In genomic region chr14:26217778-26218177, GRCh38 we compare ENCODE assay signal across 18 cellular contexts.
DNase-seq lines count a peak whose midpoint lies in the region; ATAC-seq and TF ChIP-seq lines count a peak whose summit lies in the region.
"Had no signal": no experiment of that assay in that cellular context is flagged by ENCODE, and none has a peak within 500 bp of the region (broad histone marks: within the 10 kb centered on the region; RNA-seq: fewer than 3 reads in every experiment).

No MANE protein-coding gene starts in this region.

- no peaks in the 10 kb centered on the region for H3K4me1 Mint-ChIP-seq in activated CD8-positive, alpha-beta T cell treated with anti-CD3 and anti-CD28 coated beads for 36 hours (ENCODE audit: low read depth)
- H3K4me1 Mint-ChIP-seq: B cell; CD4-positive, CD25-positive, alpha-beta regulatory T cell; CD8-positive, alpha-beta memory T cell had no signal

- H3K4me3 ChIP-seq in neuron (ENCODE audit: low read length) = no peak overlapping the region
- H3K4me3 ChIP-seq: BLaER1 treated with 17β-estradiol and CSF1 and Interleukin-3, amounts not matched to agents 10 nM and 100 nM; GM23338 had no signal

- intact Hi-C loops in activated CD8-positive, alpha-beta T cell treated with anti-CD3 and anti-CD28 coated beads for 36 hours (cut with micrococcal nuclease) = no loop called here

- peak; percentile 57 for DNase-seq in globus pallidus (ENCODE audit: low spot score)
- DNase-seq in medulla oblongata (ENCODE audit: extremely low spot score) = peak; percentile 45
- peak; percentile 32 for DNase-seq in superior temporal gyrus (ENCODE audit: extremely low spot score)
- DNase-seq in erythroblast (lab: John Stamatoyannopoulos, UW) = no peak
- DNase-seq in activated CD8-positive, alpha-beta T cell treated with anti-CD3 and anti-CD28 coated beads for 36 hours = no peak
- DNase-seq: CD4-positive, CD25-positive, alpha-beta regulatory T cell; CD8-positive, alpha-beta memory T cell; COR-L47; DMS 273 treated with DMSO at 0.1 percent for 48 hours; DMS53; DND-41; EL; HCEC 1CT had no signal

- H3K27me3 ChIP-seq in neuron (ENCODE audit: insufficient read depth, low read length) = no peaks in the 10 kb centered on the region

- H3K27me3 Mint-ChIP-seq in activated CD8-positive, alpha-beta T cell treated with anti-CD3 and anti-CD28 coated beads for 36 hours = no peaks in the 10 kb centered on the region
- H3K27me3 Mint-ChIP-seq: B cell; CD4-positive, CD25-positive, alpha-beta regulatory T cell; CD8-positive, alpha-beta memory T cell had no signal

- peaks cover 11% of the 10 kb centered on the region for H3K4me1 ChIP-seq in neuron (ENCODE audit: insufficient read depth, low read length)
- H3K4me1 ChIP-seq: BLaER1 treated with 17β-estradiol and CSF1 and Interleukin-3, amounts not matched to agents 10 nM and 100 nM had no signal

- no peak overlapping the region for H3K27ac Mint-ChIP-seq in activated CD8-positive, alpha-beta T cell treated with anti-CD3 and anti-CD28 coated beads for 36 hours
- H3K27ac Mint-ChIP-seq: B cell; CD8-positive, alpha-beta memory T cell; GM23338 had no signal

- CTCF ChIA-PET in activated CD8-positive, alpha-beta T cell treated with anti-CD3 and anti-CD28 coated beads for 36 hours (lab: Charles Lee) = no interaction called here

- TF ChIP-seq CTCF in activated CD8-positive, alpha-beta T cell treated with anti-CD3 and anti-CD28 coated beads for 36 hours (IDR thresholded peaks at IDR 0.05) = no peak

- H3K9me3 Mint-ChIP-seq in activated CD8-positive, alpha-beta T cell treated with anti-CD3 and anti-CD28 coated beads for 36 hours = peaks cover 9% of the 10 kb centered on the region
- H3K9me3 Mint-ChIP-seq: GM23338 had no signal

- H2AFZ ChIP-seq in neuron (ENCODE audit: low read depth, low read length) = peak overlapping the region; percentile 48
- H2AFZ ChIP-seq: GM23338 had no signal

- no peaks in the 10 kb centered on the region for H3K9me3 ChIP-seq in neuron (ENCODE audit: low read length)

- H3K36me3 Mint-ChIP-seq in activated CD8-positive, alpha-beta T cell treated with anti-CD3 and anti-CD28 coated beads for 36 hours (ENCODE audit: low read depth) = no peaks in the 10 kb centered on the region
- H3K36me3 Mint-ChIP-seq: CD4-positive, CD25-positive, alpha-beta regulatory T cell; CD8-positive, alpha-beta memory T cell had no signal

- POLR2A ChIA-PET in activated CD8-positive, alpha-beta T cell treated with anti-CD3 and anti-CD28 coated beads for 36 hours (lab: Charles Lee) = no interaction called here

- no peak overlapping the region for H3K4me3 Mint-ChIP-seq in activated CD8-positive, alpha-beta T cell treated with anti-CD3 and anti-CD28 coated beads for 36 hours
- H3K4me3 Mint-ChIP-seq: B cell; CD4-positive, CD25-positive, alpha-beta regulatory T cell; CD8-positive, alpha-beta memory T cell; GM23338 had no signal

- no peaks in the 10 kb centered on the region for H3K36me3 ChIP-seq in neuron (ENCODE audit: insufficient read depth, low read length)
- H3K36me3 ChIP-seq: BLaER1 treated with 17β-estradiol and CSF1 and Interleukin-3, amounts not matched to agents 10 nM and 100 nM had no signal

- ATAC-seq in activated CD8-positive, alpha-beta T cell treated with anti-CD3 and anti-CD28 coated beads for 36 hours = no peak
- no peak for ATAC-seq in GM18858 (IDR thresholded peaks at IDR 0.05; ENCODE audit: unreplicated experiment)
- ATAC-seq: GM23338 had no signal

- no peak for TF ChIP-seq POLR2A in erythroblast (IDR thresholded peaks at IDR 0.05; ENCODE audit: low read length)

Comparison
In these comparisons a context has a peak if more than half of its experiments do, and no peak if none do; other contexts are left out.
1. DNase-seq: peak in globus pallidus (single experiment), medulla oblongata (single experiment) and superior temporal gyrus (single experiment); none in erythroblast (0 of 2) and activated CD8-positive, alpha-beta T cell treated with anti-CD3 and anti-CD28 coated beads for 36 hours (single experiment).